In genomic region chr11:66327171-66328035, GRCh38 we compare ENCODE assay signal across 7 cellular contexts. TPM values are rescaled to one million over a fixed set of nuclear protein-coding genes. Genes with fewer than 3 reads are reported as not detected.
DNase-seq lines count a peak whose midpoint lies in the region; ATAC-seq and TF ChIP-seq lines count a peak whose summit lies in the region.
"Had no signal": no experiment of that assay in that cellular context is flagged by ENCODE, and none has a peak within 500 bp of the region (broad histone marks: within the 10 kb centered on the region; RNA-seq: fewer than 3 reads in every experiment).

No MANE protein-coding gene starts in this region.

- TF ChIP-seq CTCF in MCF 10A (IDR thresholded peaks at IDR 0.05; ENCODE audit: unreplicated experiment), result no peak
- TF ChIP-seq CTCF in parathyroid adenoma (IDR thresholded peaks at IDR 0.05), result no peak

- H3K9me3 ChIP-seq in parathyroid adenoma (ENCODE audit: control insufficient read depth, low read length), result no peaks in the 10 kb centered on the region

- CTCF ChIA-PET in MCF 10A (lab: Yijun Ruan, JAX), result interaction anchor here (0.7 to 1.0 kb wide), 3 partner anchors 15 to 368 kb away, joined by 4 to 6 read pairs (median 5); no protein-coding TSS in a partner anchor

- no peaks in the 10 kb centered on the region for H3K9me3 Mint-ChIP-seq in MCF 10A (ENCODE audit: unreplicated experiment)

- POLR2A ChIA-PET in MCF 10A (lab: Yijun Ruan, JAX), result interaction anchor here (0.6 to 1.8 kb wide), 10 partner anchors 8 to 45 kb away, joined by 3 to 20 read pairs (median 7); partner anchors contain the start of genes BRMS1, RIN1 and YIF1A

- no peak for ATAC-seq in esophagus mucosa
- ATAC-seq in GM21367 (IDR thresholded peaks at IDR 0.05; ENCODE audit: unreplicated experiment), result no peak

- H3K4me1 Mint-ChIP-seq in MCF 10A (ENCODE audit: insufficient read depth, unreplicated experiment), result peaks cover 52% of the 10 kb centered on the region

- H3K27me3 Mint-ChIP-seq in MCF 10A (ENCODE audit: insufficient read depth, unreplicated experiment), result no peaks in the 10 kb centered on the region

- H3K27ac ChIP-seq in parathyroid adenoma, result peak overlapping the region; percentile 24

- BruUV-seq in MCF 10A (replicated peaks; lab: Mats Ljungman, UMichigan), result no TSS peak

- H3K36me3 Mint-ChIP-seq in MCF 10A (ENCODE audit: insufficient read depth, unreplicated experiment), result peaks cover 12% of the 10 kb centered on the region

- H3K4me2 ChIP-seq in parathyroid adenoma (ENCODE audit: low read length), result no peak overlapping the region

- no peaks in the 10 kb centered on the region for H3K27me3 ChIP-seq in parathyroid adenoma (ENCODE audit: control insufficient read depth, insufficient read depth, low read length)

- H3K4me3 ChIP-seq in parathyroid adenoma (ENCODE audit: low read depth, low read length), result no peak overlapping the region

- intact Hi-C loops in MCF 10A (cut with micrococcal nuclease), result loop anchor here (1.0 kb wide), 3 partner anchors 9 to 62 kb away; partner anchors contain the start of gene RIN1

- H3K9ac ChIP-seq in parathyroid adenoma, result no peak overlapping the region

- H3K36me3 ChIP-seq in parathyroid adenoma (ENCODE audit: control insufficient read depth, insufficient read depth, low read length), result no peaks in the 10 kb centered on the region

- no peaks in the 10 kb centered on the region for H3K4me1 ChIP-seq in parathyroid adenoma

- H3K4me3 Mint-ChIP-seq in MCF 10A (ENCODE audit: unreplicated experiment), result no peak overlapping the region

- DNase-seq in HT1080 (ENCODE audit: low read depth) (peak; percentile 66), MCF 10A (ENCODE audit: unreplicated experiment) (peak; percentile 36), ureter (ENCODE audit: low spot score) (no peak)

- no peak overlapping the region for H2AFZ ChIP-seq in parathyroid adenoma

- H3K79me2 ChIP-seq in parathyroid adenoma, result no peaks in the 10 kb centered on the region

- peak overlapping the region; percentile 4 for H3K27ac Mint-ChIP-seq in MCF 10A (ENCODE audit: low read depth, unreplicated experiment)

RNA-seq across cellular contexts. Expression of gene RIN1, which starts 8.8 kb away (rescaled TPM):
- 44.2 and 47.5 TPM in 2 replicates for total RNA-seq in HT1080 (2014; rRNA removed; shearing (Covaris generic))
- 32.2 and 34.4 TPM in 2 replicates for polyA plus RNA-seq in HT1080 (2015; cell fraction: cytosol; rRNA removed)
- polyA plus RNA-seq in HT1080 (2015; cell fraction: nucleus; rRNA removed), result 77.1 and 80.4 TPM in 2 replicates
- 38.7 and 50.2 TPM in 2 replicates for total RNA-seq in MCF 10A (2022)
- 23.1 TPM for total RNA-seq in esophagus mucosa
- total RNA-seq in ureter, result 16.7 TPM

RNA-seq across cellular contexts. Expression of gene CD248, which starts 10.6 kb away (rescaled TPM):
- total RNA-seq in HT1080 (2014; rRNA removed; shearing (Covaris generic)), result not detected in 2 replicates
- polyA plus RNA-seq in HT1080 (2015; cell fraction: cytosol; rRNA removed), result not detected in 2 replicates
- not detected in 2 replicates for polyA plus RNA-seq in HT1080 (2015; cell fraction: nucleus; rRNA removed)
- total RNA-seq in MCF 10A (2022), result not detected in 2 replicates
- total RNA-seq in esophagus mucosa, result 4.0 TPM
- 49.2 TPM for total RNA-seq in ureter

RNA-seq across cellular contexts. Expression of gene BRMS1, which starts 17.5 kb away (rescaled TPM):
- total RNA-seq in HT1080 (2014; rRNA removed; shearing (Covaris generic)), result 69.9 and 78.7 TPM in 2 replicates
- polyA plus RNA-seq in HT1080 (2015; cell fraction: cytosol; rRNA removed), result 35.2 and 45.6 TPM in 2 replicates
- 33.7 and 35.1 TPM in 2 replicates for polyA plus RNA-seq in HT1080 (2015; cell fraction: nucleus; rRNA removed)
- total RNA-seq in MCF 10A (2022) (53.2 and 55.4 TPM in 2 replicates), esophagus mucosa (31.8 TPM), ureter (25.7 TPM)

RNA-seq across cellular contexts. Expression of gene B4GAT1, which starts 20.0 kb away (rescaled TPM):
- total RNA-seq in HT1080 (2014; rRNA removed; shearing (Covaris generic)), result 27.0 and 34.4 TPM in 2 replicates
- 20.8 and 21.7 TPM in 2 replicates for polyA plus RNA-seq in HT1080 (2015; cell fraction: cytosol; rRNA removed)
- polyA plus RNA-seq in HT1080 (2015; cell fraction: nucleus; rRNA removed), result 28.5 and 31.5 TPM in 2 replicates
- total RNA-seq in MCF 10A (2022) (6.7 and 8.6 TPM in 2 replicates), esophagus mucosa (3.5 TPM), ureter (15.2 TPM)

RNA-seq across cellular contexts. Expression of gene TMEM151A, which starts 35.7 kb away (rescaled TPM):
- total RNA-seq in HT1080 (2014; rRNA removed; shearing (Covaris generic)), result not detected in 2 replicates
- polyA plus RNA-seq in HT1080 (2015; cell fraction: cytosol; rRNA removed), result 0.05 TPM in 1 of 2 replicates, not detected in the other
- not detected in 2 replicates for polyA plus RNA-seq in HT1080 (2015; cell fraction: nucleus; rRNA removed)
- total RNA-seq in MCF 10A (2022) (0.12 TPM in 1 of 2 replicates, not detected in the other), esophagus mucosa (not detected), ureter (not detected)
- total RNA-seq: T-helper 2 cell treated with Interferon-gamma antibody and Interleukin-4, amounts not matched to agents 100 ng/mL and 5 ng/mL, for 36 hours had no signal
